In the genomic region with DNA sequence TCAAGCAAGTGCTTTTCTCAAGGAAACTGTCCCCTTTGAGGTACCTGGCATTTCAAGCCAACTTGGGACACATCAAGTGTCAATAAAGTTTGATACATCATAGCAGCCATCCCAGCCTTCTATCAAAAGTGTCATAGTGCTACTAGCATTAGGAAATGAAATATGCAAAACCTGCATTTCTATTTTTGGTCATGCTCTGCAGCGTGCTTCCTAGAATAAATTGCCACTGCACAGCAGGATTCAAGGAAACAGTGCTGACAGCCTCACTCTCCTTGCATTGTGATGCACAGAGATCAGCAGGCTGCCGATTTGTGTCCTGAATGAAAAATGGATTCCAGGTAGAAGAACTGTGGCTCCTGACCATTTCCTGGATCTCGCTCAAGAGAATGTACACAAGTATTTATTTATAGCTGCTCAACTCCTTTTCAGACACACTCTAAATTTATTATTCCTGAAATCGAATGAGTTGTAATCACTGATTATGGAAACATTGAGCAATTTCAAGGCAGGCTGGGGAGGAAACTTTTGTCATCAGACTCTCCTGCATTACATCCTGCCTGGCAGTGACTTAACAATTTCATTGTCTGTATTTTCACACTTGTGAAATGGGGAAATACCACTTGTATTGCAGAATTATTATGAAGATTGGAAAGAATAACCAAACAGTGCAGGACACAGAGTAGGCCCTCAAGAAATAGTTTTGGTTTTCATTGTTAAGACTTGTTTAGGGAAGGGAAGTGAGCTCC, we compare ENCODE assay signal across 1 cellular context.
TF ChIP-seq lines count a peak whose summit lies in the region.

No MANE protein-coding gene starts in this region.

TF ChIP-seq in GM12878, 131 proteins besides CTCF, POLR2A, EP300 and RAD21 (continued from another document):
- TF ChIP-seq, protein P1, sequence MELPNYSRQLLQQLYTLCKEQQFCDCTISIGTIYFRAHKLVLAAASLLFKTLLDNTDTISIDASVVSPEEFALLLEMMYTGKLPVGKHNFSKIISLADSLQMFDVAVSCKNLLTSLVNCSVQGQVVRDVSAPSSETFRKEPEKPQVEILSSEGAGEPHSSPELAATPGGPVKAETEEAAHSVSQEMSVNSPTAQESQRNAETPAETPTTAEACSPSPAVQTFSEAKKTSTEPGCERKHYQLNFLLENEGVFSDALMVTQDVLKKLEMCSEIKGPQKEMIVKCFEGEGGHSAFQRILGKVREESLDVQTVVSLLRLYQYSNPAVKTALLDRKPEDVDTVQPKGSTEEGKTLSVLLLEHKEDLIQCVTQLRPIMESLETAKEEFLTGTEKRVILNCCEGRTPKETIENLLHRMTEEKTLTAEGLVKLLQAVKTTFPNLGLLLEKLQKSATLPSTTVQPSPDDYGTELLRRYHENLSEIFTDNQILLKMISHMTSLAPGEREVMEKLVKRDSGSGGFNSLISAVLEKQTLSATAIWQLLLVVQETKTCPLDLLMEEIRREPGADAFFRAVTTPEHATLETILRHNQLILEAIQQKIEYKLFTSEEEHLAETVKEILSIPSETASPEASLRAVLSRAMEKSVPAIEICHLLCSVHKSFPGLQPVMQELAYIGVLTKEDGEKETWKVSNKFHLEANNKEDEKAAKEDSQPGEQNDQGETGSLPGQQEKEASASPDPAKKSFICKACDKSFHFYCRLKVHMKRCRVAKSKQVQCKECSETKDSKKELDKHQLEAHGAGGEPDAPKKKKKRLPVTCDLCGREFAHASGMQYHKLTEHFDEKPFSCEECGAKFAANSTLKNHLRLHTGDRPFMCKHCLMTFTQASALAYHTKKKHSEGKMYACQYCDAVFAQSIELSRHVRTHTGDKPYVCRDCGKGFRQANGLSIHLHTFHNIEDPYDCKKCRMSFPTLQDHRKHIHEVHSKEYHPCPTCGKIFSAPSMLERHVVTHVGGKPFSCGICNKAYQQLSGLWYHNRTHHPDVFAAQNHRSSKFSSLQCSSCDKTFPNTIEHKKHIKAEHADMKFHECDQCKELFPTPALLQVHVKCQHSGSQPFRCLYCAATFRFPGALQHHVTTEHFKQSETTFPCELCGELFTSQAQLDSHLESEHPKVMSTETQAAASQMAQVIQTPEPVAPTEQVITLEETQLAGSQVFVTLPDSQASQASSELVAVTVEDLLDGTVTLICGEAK (IDR thresholded peaks at IDR 0.05; ENCODE audit: borderline replicate concordance): peak; percentile 83
- peak; percentile 54; the same call in 1 of the 3 replicates for TF ChIP-seq POU2F2 (IDR thresholded peaks at IDR 0.05; ENCODE audit: borderline replicate concordance, low read depth, low read length)
- TF ChIP-seq, protein P2, sequence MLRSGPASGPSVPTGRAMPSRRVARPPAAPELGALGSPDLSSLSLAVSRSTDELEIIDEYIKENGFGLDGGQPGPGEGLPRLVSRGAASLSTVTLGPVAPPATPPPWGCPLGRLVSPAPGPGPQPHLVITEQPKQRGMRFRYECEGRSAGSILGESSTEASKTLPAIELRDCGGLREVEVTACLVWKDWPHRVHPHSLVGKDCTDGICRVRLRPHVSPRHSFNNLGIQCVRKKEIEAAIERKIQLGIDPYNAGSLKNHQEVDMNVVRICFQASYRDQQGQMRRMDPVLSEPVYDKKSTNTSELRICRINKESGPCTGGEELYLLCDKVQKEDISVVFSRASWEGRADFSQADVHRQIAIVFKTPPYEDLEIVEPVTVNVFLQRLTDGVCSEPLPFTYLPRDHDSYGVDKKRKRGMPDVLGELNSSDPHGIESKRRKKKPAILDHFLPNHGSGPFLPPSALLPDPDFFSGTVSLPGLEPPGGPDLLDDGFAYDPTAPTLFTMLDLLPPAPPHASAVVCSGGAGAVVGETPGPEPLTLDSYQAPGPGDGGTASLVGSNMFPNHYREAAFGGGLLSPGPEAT (IDR thresholded peaks at IDR 0.05; ENCODE audit: low read depth): 0 out of 2 replicates have a peak, but pooled peaks have one; percentile 23
